20 cellular contexts compared by ENCODE assay signal in the genomic region with DNA sequence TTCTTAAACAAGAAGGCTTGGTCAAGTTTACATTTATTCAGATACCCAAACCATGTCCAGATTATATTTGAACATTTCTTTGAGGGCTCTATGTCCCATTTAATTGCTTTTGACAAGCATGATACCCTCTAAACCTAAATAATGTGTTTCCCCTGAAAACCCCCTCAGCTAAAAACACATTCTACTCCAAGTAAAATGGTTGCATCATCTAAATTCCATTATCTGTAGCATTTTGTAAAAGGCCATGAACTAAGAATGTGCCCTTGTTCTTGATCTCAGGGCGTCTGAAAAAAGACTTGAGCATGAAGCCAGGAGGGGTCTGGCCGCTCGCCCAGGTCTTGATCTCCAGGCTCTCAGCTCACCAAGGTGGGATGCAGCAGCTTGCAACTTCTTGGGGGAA. TPM values are rescaled to one million over a fixed set of nuclear protein-coding genes. Genes with fewer than 3 reads are reported as not detected.
DNase-seq lines count a peak whose midpoint lies in the region; ATAC-seq and TF ChIP-seq lines count a peak whose summit lies in the region.
"Had no signal": no experiment of that assay in that cellular context is flagged by ENCODE, and none has a peak within 500 bp of the region (broad histone marks: within the 10 kb centered on the region; RNA-seq: fewer than 3 reads in every experiment).

No MANE protein-coding gene starts in this region.

- H3K79me1 ChIP-seq in trophoblast cell (ENCODE audit: low read length), result peaks cover 9% of the 10 kb centered on the region

- DNase-seq in adipocyte (ENCODE audit: low read depth) (peak; percentile 45), trophoblast cell (no peak), GM10248 (ENCODE audit: extremely low spot score) (no peak)
- no peak for DNase-seq in stimulated activated CD4-positive, alpha-beta T cell treated with anti-CD3 and anti-CD28 coated beads, Interleukin-4, amount 100 ng/mL, for 4 hours
- DNase-seq: EL, head of caudate nucleus, NCI-H1417, NCI-H2081, NCI-H226, NCI-H748 treated with DMSO at 0.1 percent for 48 hours, SIG-M5, testis had no signal

- H3K4ac ChIP-seq in trophoblast cell (ENCODE audit: low read depth, low read length), result no peak overlapping the region

- no peak for TF ChIP-seq CTCF in KMS-11 (conservative IDR thresholded peaks at IDR 0.05; ENCODE audit: low read depth, low read length)
- no peak for TF ChIP-seq CTCF in GM10248 (IDR thresholded peaks at IDR 0.05; ENCODE audit: control extremely low read depth, extremely low read depth, low read depth, missing control alignments)

- no peaks in the 10 kb centered on the region for H4K20me1 ChIP-seq in BLaER1 treated with 17β-estradiol and CSF1 and Interleukin-3, amounts not matched to agents 10 nM and 100 nM
- no peaks in the 10 kb centered on the region for H4K20me1 ChIP-seq in KMS-11 (ENCODE audit: insufficient read depth)

- no peak overlapping the region for H3K9ac ChIP-seq in BLaER1 treated with 17β-estradiol and CSF1 and Interleukin-3, amounts not matched to agents 10 nM and 100 nM
- H3K9ac ChIP-seq in KMS-11, result no peak overlapping the region
- no peak overlapping the region for H3K9ac ChIP-seq in adipocyte (ENCODE audit: low read length)
- H3K9ac ChIP-seq in trophoblast cell (ENCODE audit: low read length), result no peak overlapping the region

- H2BK12ac ChIP-seq in trophoblast cell (ENCODE audit: low read length), result no peak overlapping the region

- H4K91ac ChIP-seq in trophoblast cell (ENCODE audit: low read depth, low read length), result peak overlapping the region; percentile 33

- H2AK5ac ChIP-seq in trophoblast cell (ENCODE audit: low read length), result no peak overlapping the region

- no peak overlapping the region for H3K23ac ChIP-seq in trophoblast cell (ENCODE audit: low read length)

- peaks cover 0 to 6% (median 0%) of the 10 kb centered on the region in 11 experiments; a peak in 1 of 22 replicates for H3K36me3 ChIP-seq in BLaER1 treated with 17β-estradiol and CSF1 and Interleukin-3, amounts not matched to agents 10 nM and 100 nM
- H3K36me3 ChIP-seq in KMS-11 (ENCODE audit: insufficient read depth) (no peaks in the 10 kb centered on the region), adipocyte (ENCODE audit: control insufficient read depth, insufficient read depth, low read length, severe bottlenecking) (no peaks in the 10 kb centered on the region), trophoblast cell (ENCODE audit: control insufficient read depth in 1 of 2, insufficient read depth in 2 of 2, low read length in 2 of 2) (no peaks in the 10 kb centered on the region)
- H3K36me3 ChIP-seq: HAP-1, prostate gland had no signal

- CTCF ChIA-PET in GM10248 (lab: Yijun Ruan, JAX), result interaction anchor here (1.2 to 1.6 kb wide), 2 partner anchors 15 to 17 kb away, joined by 3 to 5 read pairs; no protein-coding TSS in a partner anchor

- WGBS in trophoblast cell (ENCODE audit: extremely low coverage, insufficient coverage, insufficient read length), result no CpG with 5 or more reads among the region's 3 CpGs

- POLR2A ChIA-PET in GM10248 (lab: Yijun Ruan, JAX), result no interaction called here

- H2AFZ ChIP-seq in KMS-11 (ENCODE audit: low read depth) (peak overlapping the region; percentile 66; the same call in 1 of the 2 replicates), trophoblast cell (ENCODE audit: insufficient read depth, low read length, poor library complexity) (no peak overlapping the region)

- no peak overlapping the region for H3K4me3 ChIP-seq in BLaER1 treated with 17β-estradiol and CSF1 and Interleukin-3, amounts not matched to agents 10 nM and 100 nM
- no peak overlapping the region for H3K4me3 ChIP-seq in KMS-11 (IDR thresholded peaks at IDR 0.05; ENCODE audit: insufficient read depth, low read depth, low read length)
- no peak overlapping the region for H3K4me3 ChIP-seq in adipocyte (ENCODE audit: low read length)
- H3K4me3 ChIP-seq in trophoblast cell (ENCODE audit: low read depth, low read length), result no peak overlapping the region
- H3K4me3 ChIP-seq: HAP-1, lung, prostate gland, testis had no signal

- no peak overlapping the region for H4K8ac ChIP-seq in trophoblast cell (ENCODE audit: low read depth, low read length)

- H3K14ac ChIP-seq in trophoblast cell (ENCODE audit: low read length), result no peak overlapping the region

- H3K18ac ChIP-seq in trophoblast cell (ENCODE audit: low read length), result no peak overlapping the region

- H3K4me2 ChIP-seq in BLaER1 treated with 17β-estradiol and CSF1 and Interleukin-3, amounts not matched to agents 10 nM and 100 nM, result peak overlapping the region in 6 of 11 experiments; percentile 23 to 68 (median 59); a peak in 10 of 22 replicates
- H3K4me2 ChIP-seq in KMS-11 (peak overlapping the region; percentile 79), trophoblast cell (ENCODE audit: low read length) (no peak overlapping the region)

- H3K79me2 ChIP-seq in KMS-11 (ENCODE audit: insufficient read depth, low read depth), result no peaks in the 10 kb centered on the region
- peaks cover 1% of the 10 kb centered on the region for H3K79me2 ChIP-seq in trophoblast cell (ENCODE audit: control insufficient read depth, insufficient read depth, low read length, poor library complexity)

- H3K27me3 ChIP-seq in BLaER1 treated with 17β-estradiol and CSF1 and Interleukin-3, amounts not matched to agents 10 nM and 100 nM, result no peaks in the 10 kb centered on the region
- H3K27me3 ChIP-seq in KMS-11 (ENCODE audit: insufficient read depth, low read depth), result no peaks in the 10 kb centered on the region
- no peaks in the 10 kb centered on the region for H3K27me3 ChIP-seq in adipocyte (replicated peaks; ENCODE audit: control insufficient read depth, insufficient read depth, low read length)
- no peaks in the 10 kb centered on the region for H3K27me3 ChIP-seq in trophoblast cell (ENCODE audit: insufficient read depth, low read length)
- H3K27me3 ChIP-seq: testis had no signal

- peaks cover 20 to 41% (median 35%) of the 10 kb centered on the region in 10 experiments for H3K4me1 ChIP-seq in BLaER1 treated with 17β-estradiol and CSF1 and Interleukin-3, amounts not matched to agents 10 nM and 100 nM
- H3K4me1 ChIP-seq in KMS-11 (ENCODE audit: low read depth, poor library complexity, severe bottlenecking), result peaks cover 47% of the 10 kb centered on the region
- peaks cover 13% of the 10 kb centered on the region for H3K4me1 ChIP-seq in adipocyte (ENCODE audit: control insufficient read depth, insufficient read depth, low read length)
- peaks cover 24 to 33% of the 10 kb centered on the region in 2 experiments for H3K4me1 ChIP-seq in trophoblast cell (ENCODE audit: control insufficient read depth in 1 of 2, insufficient read depth in 2 of 2, low read length in 2 of 2)
- H3K4me1 ChIP-seq: HAP-1, prostate gland had no signal

- peak overlapping the region; percentile 41 for H2BK5ac ChIP-seq in trophoblast cell (ENCODE audit: low read depth, low read length, poor library complexity)

- H3K27ac ChIP-seq in BLaER1 treated with 17β-estradiol and CSF1 and Interleukin-3, amounts not matched to agents 10 nM and 100 nM, result no peak overlapping the region
- H3K27ac ChIP-seq in KMS-11, result peak overlapping the region; percentile 89; the same call in 1 of the 2 replicates
- H3K27ac ChIP-seq in trophoblast cell (ENCODE audit: low read depth, low read length), result no peak overlapping the region
- H3K27ac ChIP-seq: epithelial cell of prostate, prostate gland, testis had no signal

- ATAC-seq in HG02678 (IDR thresholded peaks at IDR 0.05; ENCODE audit: unreplicated experiment) (no peak), GM19467 (IDR thresholded peaks at IDR 0.05; ENCODE audit: unreplicated experiment) (no peak)

- H2BK120ac ChIP-seq in trophoblast cell (ENCODE audit: insufficient read depth, low read length, poor library complexity), result no peak overlapping the region

- no peaks in the 10 kb centered on the region for H3K9me3 ChIP-seq in BLaER1 treated with 17β-estradiol and CSF1 and Interleukin-3, amounts not matched to agents 10 nM and 100 nM (replicated peaks in 1 of 11)
- H3K9me3 ChIP-seq in adipocyte (ENCODE audit: control insufficient read depth, low read length) (no peaks in the 10 kb centered on the region), trophoblast cell (ENCODE audit: insufficient read depth, low read depth, low read length) (no peaks in the 10 kb centered on the region)
- H3K9me3 ChIP-seq: HAP-1, prostate gland, testis had no signal

- H4K12ac ChIP-seq in trophoblast cell (ENCODE audit: low read depth, low read length), result no peak overlapping the region

RNA-seq across cellular contexts. Expression of a gene that starts 53.5 kb away (rescaled TPM):
- polyA plus RNA-seq in trophoblast cell (2013), result 15.7 and 17.1 TPM in 2 replicates
